Comparison of ENCODE assay signal across 12 cellular contexts in genomic region chr2:105721991-105722511, GRCh38.
"Had no signal": no experiment of that assay in that cellular context is flagged by ENCODE, and none has a peak within 500 bp of the region (broad histone marks: within the 10 kb centered on the region; RNA-seq: fewer than 3 reads in every experiment).

No MANE protein-coding gene starts in this region.

- H3K4me3 Mint-ChIP-seq: activated naive CD4-positive, alpha-beta T cell treated with anti-CD3 and anti-CD28 coated beads for 36 hours; central memory CD8-positive, alpha-beta T cell; nephron; T-helper 2 cell treated with Interferon-gamma antibody and Interleukin-4, amounts not matched to agents 5 μg/mL and 100 μg/mL, for 36 hours had no signal

- ATAC-seq: lower lobe of right lung, right lobe of liver had no signal

- H3K4me1 Mint-ChIP-seq: central memory CD8-positive, alpha-beta T cell had no signal

- H3K27me3 Mint-ChIP-seq: central memory CD8-positive, alpha-beta T cell had no signal

- H3K27ac Mint-ChIP-seq: activated naive CD4-positive, alpha-beta T cell treated with anti-CD3 and anti-CD28 coated beads for 36 hours; nephron; T-helper 2 cell treated with Interferon-gamma antibody and Interleukin-4, amounts not matched to agents 5 μg/mL and 100 μg/mL, for 36 hours had no signal

- DNase-seq: activated CD4-positive, alpha-beta T cell treated with anti-CD3 and anti-CD28 coated beads, Interleukin-2, amount 50 U/mL, for 4 hours; activated CD8-positive, alpha-beta memory T cell treated with anti-CD3 and anti-CD28 coated beads, Interleukin-2, amount 50 U/mL, for 48 hours; activated naive CD4-positive, alpha-beta T cell treated with anti-CD3 and anti-CD28 coated beads for 36 hours; foreskin melanocyte; lower lobe of right lung; right lobe of liver; small intestine; stimulated activated CD4-positive, alpha-beta T cell treated with anti-CD3 and anti-CD28 coated beads, Interleukin-15, amount 100 ng/mL, for 24 hours; stimulated activated CD4-positive, alpha-beta T cell treated with anti-CD3 and anti-CD28 coated beads, Interleukin-2, amount 100 ng/mL, for 48 hours had no signal
